In the genomic region with DNA sequence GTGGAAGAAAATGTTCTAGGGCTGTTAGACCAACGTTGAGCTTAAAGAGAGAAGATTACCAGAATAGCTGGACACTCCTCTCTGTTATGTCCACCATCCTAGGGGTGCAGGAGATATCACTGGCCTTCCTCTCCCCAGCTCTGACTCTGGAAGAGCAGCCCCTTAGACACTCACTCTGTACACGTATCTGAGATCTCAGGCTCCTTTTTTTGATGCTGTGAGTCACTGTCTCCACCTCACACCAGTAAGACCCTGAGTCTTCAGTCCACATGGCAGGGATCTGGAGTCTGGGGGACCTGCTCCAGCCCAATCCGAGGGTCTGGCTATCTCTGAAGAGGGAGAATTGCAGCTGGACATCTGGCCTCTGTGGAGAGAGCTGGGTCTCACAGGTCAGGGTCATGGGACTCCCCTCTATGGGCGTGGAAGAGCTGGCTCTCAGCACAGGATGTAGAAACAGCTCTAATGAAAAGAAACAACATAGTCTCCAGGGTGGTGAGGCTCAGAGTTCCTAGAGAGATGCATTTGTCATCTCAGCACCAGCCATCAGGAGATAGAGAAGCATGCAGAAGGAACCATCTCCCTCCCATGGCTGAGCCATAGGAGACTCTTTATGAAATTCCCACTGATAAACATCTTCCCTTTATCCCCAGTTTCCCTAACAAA, we compare ENCODE assay signal across 16 cellular contexts. TPM values are rescaled to one million over a fixed set of nuclear protein-coding genes. Genes with fewer than 3 reads are reported as not detected.
"Had no signal": no experiment of that assay in that cellular context is flagged by ENCODE, and none has a peak within 500 bp of the region (broad histone marks: within the 10 kb centered on the region; RNA-seq: fewer than 3 reads in every experiment).

No MANE protein-coding gene starts in this region.

- H3K9me3 ChIP-seq: colonic mucosa, heart right ventricle, left lung, ovary, sigmoid colon, tibial artery, vagina had no signal

- H3K36me3 ChIP-seq: colonic mucosa, heart right ventricle, left lung, neural progenitor cell, ovary, sigmoid colon, tibial artery, vagina had no signal

- H3K4me1 Mint-ChIP-seq: activated CD4-positive, alpha-beta T cell treated with anti-CD3 and anti-CD28 coated beads, Interleukin-2, amount 10 ng/mL, durations not matched to agents 7 days and 5 days; neural progenitor cell had no signal

- H3K4me2 ChIP-seq: neural progenitor cell had no signal

- FAIRE-seq: frontal cortex had no signal

- H3K27ac ChIP-seq: colonic mucosa, left lung, neural progenitor cell, ovary, sigmoid colon, tibial artery, vagina had no signal

- H3K27ac Mint-ChIP-seq: activated CD4-positive, alpha-beta T cell treated with anti-CD3 and anti-CD28 coated beads, Interleukin-2, amount 10 ng/mL, durations not matched to agents 7 days and 5 days; neural progenitor cell had no signal

- ATAC-seq: heart right ventricle, left lung had no signal

- H3K36me3 Mint-ChIP-seq: neural progenitor cell had no signal

- H3K9me3 Mint-ChIP-seq: activated CD4-positive, alpha-beta T cell treated with anti-CD3 and anti-CD28 coated beads, Interleukin-2, amount 10 ng/mL, durations not matched to agents 7 days and 5 days; neural progenitor cell had no signal

- DNase-seq: activated CD4-positive, alpha-beta T cell treated with anti-CD3 and anti-CD28 coated beads, Interleukin-2, amount 10 ng/mL, durations not matched to agents 7 days and 5 days; activated naive CD4-positive, alpha-beta T cell treated with Interleukin-2 at 50 U/mL for 16 hours; colonic mucosa; effector CD4-positive, alpha-beta T cell; heart right ventricle; islet precursor cell; left lung; ovary; sigmoid colon; stimulated activated CD4-positive, alpha-beta T cell treated with anti-CD3 and anti-CD28 coated beads, Interleukin-12 subunit alpha, Interleukin-12 subunit beta, amount 100 ng/mL, for 4 hours; stimulated activated CD4-positive, alpha-beta T cell treated with anti-CD3 and anti-CD28 coated beads, Interleukin-2, amount 100 ng/mL, for 48 hours; tibial artery had no signal

- H3K4me3 Mint-ChIP-seq: activated CD4-positive, alpha-beta T cell treated with anti-CD3 and anti-CD28 coated beads, Interleukin-2, amount 10 ng/mL, durations not matched to agents 7 days and 5 days; neural progenitor cell had no signal

- H3K4me1 ChIP-seq: colonic mucosa, heart right ventricle, left lung, neural progenitor cell, sigmoid colon, tibial artery, vagina had no signal

- H3K27me3 ChIP-seq: colonic mucosa, left lung, neural progenitor cell, ovary, sigmoid colon, tibial artery, vagina had no signal

- H3K4me3 ChIP-seq: colonic mucosa, heart right ventricle, left lung, neural progenitor cell, ovary, sigmoid colon, tibial artery, vagina had no signal

RNA-seq across cellular contexts. Expression of gene FCRL3, which starts 3.5 kb away (rescaled TPM):
- total RNA-seq: fibroblast of lung, sigmoid colon, vagina had no signal
- polyA plus RNA-seq: fibroblast of lung had no signal
